9 cellular contexts compared by ENCODE assay signal in the genomic region with DNA sequence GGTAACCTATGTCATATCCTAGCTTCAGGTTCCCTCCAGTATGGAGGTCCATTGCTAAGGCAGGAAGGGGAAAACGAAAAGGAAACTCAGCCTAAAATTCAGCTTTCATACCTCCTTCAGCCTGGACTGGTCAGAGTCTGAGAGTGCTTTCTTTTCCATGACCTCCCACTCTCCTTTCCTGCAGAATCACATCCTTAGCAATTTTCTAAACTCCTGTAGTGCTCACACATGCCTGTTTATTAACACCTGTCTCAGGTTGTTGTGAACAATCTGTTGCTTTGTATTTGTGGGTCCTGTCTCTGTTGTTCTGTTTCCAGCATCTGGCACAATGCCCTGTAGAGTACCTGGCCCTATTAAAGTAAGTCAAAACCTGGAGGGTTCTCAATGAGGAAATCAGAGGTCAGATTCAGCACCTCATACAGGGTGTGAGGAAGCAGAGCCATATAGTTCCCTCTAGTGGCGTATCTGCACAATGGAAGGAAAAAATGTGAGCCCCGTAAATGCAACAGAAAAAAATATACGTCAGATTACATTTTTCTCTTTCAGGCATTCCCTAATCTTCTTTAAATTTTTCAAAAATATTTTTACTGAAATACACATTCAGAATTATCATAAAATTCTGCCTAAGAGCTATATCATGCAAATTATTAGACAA. TPM values are rescaled to one million over a fixed set of nuclear protein-coding genes. Genes with fewer than 3 reads are reported as not detected.
DNase-seq lines count a peak whose midpoint lies in the region; ATAC-seq and TF ChIP-seq lines count a peak whose summit lies in the region.
"Not testable (repeated sequence)": the region's sequence is repeated elsewhere in the genome, so short reads cannot be mapped to it uniquely, and the experiment has no call there.
"Had no signal": no experiment of that assay in that cellular context is flagged by ENCODE, and none has a peak within 500 bp of the region (broad histone marks: within the 10 kb centered on the region; RNA-seq: fewer than 3 reads in every experiment).

No MANE protein-coding gene starts in this region.

- DNase-seq in CD8-positive, alpha-beta T cell; kidney epithelial cell (ENCODE audit: low read depth); smooth muscle cell (lab: John Stamatoyannopoulos, UW; ENCODE audit: unreplicated experiment): not testable (repeated sequence)
- DNase-seq in dermis blood vessel endothelial cell, result peak; percentile 40

- H3K9ac ChIP-seq in Loucy (ENCODE audit: low read depth, low read length, poor library complexity, severe bottlenecking); smooth muscle cell (ENCODE audit: low read depth): not testable (repeated sequence)

- intact Hi-C loops in CD8-positive, alpha-beta T cell (cut with DNase I, micrococcal nuclease), result not testable (repeated sequence)

- H3K27me3 ChIP-seq in CD8-positive, alpha-beta T cell (ENCODE audit: insufficient read depth, low read length); Loucy (ENCODE audit: insufficient read depth, low read length, poor library complexity, severe bottlenecking); kidney epithelial cell (ENCODE audit: control insufficient read depth, insufficient read depth, low read length); smooth muscle cell (ENCODE audit: low read depth): not testable (repeated sequence)

- not testable (repeated sequence) for H3K27ac ChIP-seq in CD8-positive, alpha-beta T cell (ENCODE audit: low read depth, low read length); smooth muscle cell (ENCODE audit: low read depth)

- not testable (repeated sequence) for H3K36me3 ChIP-seq in CD8-positive, alpha-beta T cell (ENCODE audit: insufficient read depth, low read length); Loucy (ENCODE audit: insufficient read depth, low read length); kidney epithelial cell (ENCODE audit: control insufficient read depth, insufficient read depth, low read length); smooth muscle cell (ENCODE audit: low read depth)

- CTCF ChIA-PET in CD8-positive, alpha-beta T cell (lab: Charles Lee), result not testable (repeated sequence)

- not testable (repeated sequence) for H3K36me3 Mint-ChIP-seq in CD8-positive, alpha-beta T cell

- not testable (repeated sequence) for H3K4me1 ChIP-seq in CD8-positive, alpha-beta T cell (ENCODE audit: insufficient read depth, low read length); Loucy (ENCODE audit: insufficient read depth, low read length, poor library complexity, severe bottlenecking); smooth muscle cell (ENCODE audit: low read depth)

- not testable (repeated sequence) for H3K27me3 Mint-ChIP-seq in CD8-positive, alpha-beta T cell (ENCODE audit: low read depth)

- TF ChIP-seq CTCF in CD8-positive, alpha-beta T cell (IDR thresholded peaks at IDR 0.05), result peak; percentile 29
- TF ChIP-seq CTCF in Loucy (conservative IDR thresholded peaks at IDR 0.05; ENCODE audit: low read length) (peak; percentile 68), kidney epithelial cell (IDR thresholded peaks at IDR 0.05; ENCODE audit: insufficient read depth, low read length, poor library complexity, severe bottlenecking) (peak; percentile 60), smooth muscle cell (IDR thresholded peaks at IDR 0.05; ENCODE audit: borderline replicate concordance, insufficient read depth, poor library complexity, severe bottlenecking) (peak; percentile 56)

- 0 out of 2 replicates have a peak overlapping the region, but pooled peaks have one; percentile 49 for H2AFZ ChIP-seq in Loucy (ENCODE audit: low read length)
- H2AFZ ChIP-seq in smooth muscle cell (ENCODE audit: low read depth), result not testable (repeated sequence)

- H3K27ac Mint-ChIP-seq in CD8-positive, alpha-beta T cell, result not testable (repeated sequence)

- H3K79me2 ChIP-seq in Loucy (ENCODE audit: insufficient read depth, low read length); smooth muscle cell (ENCODE audit: low read depth): not testable (repeated sequence)

- POLR2A ChIA-PET in CD8-positive, alpha-beta T cell (lab: Charles Lee), result not testable (repeated sequence)

- not testable (repeated sequence) for H3K4me3 Mint-ChIP-seq in CD8-positive, alpha-beta T cell

- H3K9me2 ChIP-seq in Loucy (replicated peaks; ENCODE audit: low read depth, low read length), result not testable (repeated sequence)

- not testable (repeated sequence) for H3K4me3 ChIP-seq in CD8-positive, alpha-beta T cell (ENCODE audit: low read depth, low read length); Loucy (ENCODE audit: low read length, poor library complexity, severe bottlenecking); kidney epithelial cell (ENCODE audit: low read depth, low read length); smooth muscle cell

- not testable (repeated sequence) for H3K9me3 ChIP-seq in CD8-positive, alpha-beta T cell (ENCODE audit: low read length); Loucy (ENCODE audit: insufficient read depth, low read depth, low read length); smooth muscle cell (replicated peaks; ENCODE audit: low read depth)

- not testable (repeated sequence) for H3K4me2 ChIP-seq in Loucy (ENCODE audit: low read depth, low read length, poor library complexity, severe bottlenecking); smooth muscle cell

- H3F3A ChIP-seq in Loucy (ENCODE audit: low read depth); smooth muscle cell (ENCODE audit: low read depth): not testable (repeated sequence)

- not testable (repeated sequence) for H3K9me3 Mint-ChIP-seq in CD8-positive, alpha-beta T cell

- ATAC-seq in CD8-positive, alpha-beta T cell, result not testable (repeated sequence)
- ATAC-seq in GM19023 (IDR thresholded peaks at IDR 0.05; ENCODE audit: unreplicated experiment) (peak; percentile 70), HG02798 (IDR thresholded peaks at IDR 0.05; ENCODE audit: poor library complexity, unreplicated experiment) (peak; percentile 83), SK-N-SH treated with all-trans-retinoic acid at 6 μM for 48 hours (peak; percentile 84)

- not testable (repeated sequence) for H3K4me1 Mint-ChIP-seq in CD8-positive, alpha-beta T cell (ENCODE audit: low read depth)

- 36% methylated on average over 4 of the region's 4 CpGs for WGBS in smooth muscle cell (ENCODE audit: low lambda C conversion rate)

- H4K20me1 ChIP-seq in Loucy (ENCODE audit: insufficient read depth, low read length, poor library complexity, severe bottlenecking); smooth muscle cell (ENCODE audit: low read depth): not testable (repeated sequence)

RNA-seq across cellular contexts. Expression of a gene that starts 2.3 kb away (rescaled TPM):
- total RNA-seq in CD8-positive, alpha-beta T cell, result not detected
- not detected in 2 replicates for total RNA-seq in dermis blood vessel endothelial cell
- total RNA-seq in kidney epithelial cell, result not detected in 2 replicates
- total RNA-seq in smooth muscle cell, result not detected in 2 replicates
- 0.61 TPM in 1 of 2 replicates, not detected in the other for polyA plus RNA-seq in smooth muscle cell
- total RNA-seq: breast epithelium had no signal
